35 cellular contexts compared by ENCODE assay signal in genomic region chr9:94034511-94034910, GRCh38. TPM values are rescaled to one million over a fixed set of nuclear protein-coding genes. Genes with fewer than 3 reads are reported as not detected.
DNase-seq lines count a peak whose midpoint lies in the region; ATAC-seq, FAIRE-seq and TF ChIP-seq lines count a peak whose summit lies in the region.
"Had no signal": no experiment of that assay in that cellular context is flagged by ENCODE, and none has a peak within 500 bp of the region (broad histone marks: within the 10 kb centered on the region; RNA-seq: fewer than 3 reads in every experiment).

No MANE protein-coding gene starts in this region.

- H3K9ac ChIP-seq in HepG2 (ENCODE audit: insufficient read depth, low read depth, low read length) (no peak overlapping the region), K562 (ENCODE audit: insufficient read depth in 1 of 2, low read depth in 2 of 2, low read length in 2 of 2) (no peak overlapping the region), kidney (ENCODE audit: low read length in 2 of 2) (no peak overlapping the region), trophoblast cell (ENCODE audit: low read length) (no peak overlapping the region)
- H3K9ac ChIP-seq: BLaER1; BLaER1 treated with 17β-estradiol and CSF1 and Interleukin-3, amounts not matched to agents 10 nM and 100 nM had no signal

- POLR2A ChIA-PET in HepG2 (lab: Yijun Ruan, JAX) (no interaction called here), HEK293 (lab: Yijun Ruan, JAX) (no interaction called here), K562 (lab: Yijun Ruan, JAX) (no interaction called here)

- no peak overlapping the region for H3K23ac ChIP-seq in trophoblast cell (ENCODE audit: low read length)

- no peak overlapping the region for H2BK5ac ChIP-seq in trophoblast cell (ENCODE audit: low read depth, low read length, poor library complexity)

- no peaks in the 10 kb centered on the region for H3K9me3 ChIP-seq in HepG2 (ENCODE audit: low read length)
- no peaks in the 10 kb centered on the region for H3K9me3 ChIP-seq in right lobe of liver
- no peaks in the 10 kb centered on the region for H3K9me3 ChIP-seq in HEK293 (ENCODE audit: control insufficient read depth, insufficient read depth, low read depth, low read length)
- H3K9me3 ChIP-seq in K562 (replicated peaks; ENCODE audit: control insufficient read depth, insufficient read depth, low read depth, low read length), result no peaks in the 10 kb centered on the region
- H3K9me3 ChIP-seq in kidney (ENCODE audit: control insufficient read depth in 1 of 2, low read length in 2 of 2), result no peaks in the 10 kb centered on the region
- H3K9me3 ChIP-seq in trophoblast cell (ENCODE audit: insufficient read depth, low read depth, low read length), result no peaks in the 10 kb centered on the region
- H3K9me3 ChIP-seq: A549, BE2C, Caco-2 had no signal

- no peak overlapping the region for H3K27ac ChIP-seq in HepG2 (ENCODE audit: extremely low read length, insufficient read depth, low read length)
- H3K27ac ChIP-seq in right lobe of liver, result no peak overlapping the region
- no peak overlapping the region for H3K27ac ChIP-seq in HEK293 (ENCODE audit: extremely low read depth, low read depth, low read length)
- H3K27ac ChIP-seq in K562 (ENCODE audit: extremely low read depth, low read depth, low read length), result no peak overlapping the region
- no peak overlapping the region for H3K27ac ChIP-seq in kidney (ENCODE audit: low read depth in 2 of 2, low read length in 2 of 2)
- no peak overlapping the region for H3K27ac ChIP-seq in trophoblast cell (ENCODE audit: low read depth, low read length)
- H3K27ac ChIP-seq: 22Rv1; A549; BLaER1; BLaER1 treated with 17β-estradiol and CSF1 and Interleukin-3, amounts not matched to agents 10 nM and 100 nM; C4-2B had no signal

- no peak overlapping the region for H2BK120ac ChIP-seq in trophoblast cell (ENCODE audit: insufficient read depth, low read length, poor library complexity)

- no peak for TF ChIP-seq POLR2A in HepG2 (IDR thresholded peaks at IDR 0.05; ENCODE audit: insufficient read depth in 1 of 2, low read depth in 2 of 2, low read length in 2 of 2)
- no peak for TF ChIP-seq POLR2A in right lobe of liver (IDR thresholded peaks at IDR 0.05)
- TF ChIP-seq POLR2A in K562 (conservative IDR thresholded peaks at IDR 0.05), result no peak

- no peak overlapping the region for H3K4ac ChIP-seq in trophoblast cell (ENCODE audit: low read depth, low read length)

- TF ChIP-seq EP300 in HepG2 (IDR thresholded peaks at IDR 0.05; ENCODE audit: low read depth in 2 of 2, low read length in 2 of 2) (no peak), HepG2 (CRISPR knock-in tag; IDR thresholded peaks at IDR 0.05; ENCODE audit: borderline replicate concordance) (no peak), K562 (IDR thresholded peaks at IDR 0.05; ENCODE audit: low read length) (no peak)

- no peaks in the 10 kb centered on the region for H3K36me3 ChIP-seq in HepG2 (replicated peaks in 1 of 2; ENCODE audit: control insufficient read depth in 1 of 2, insufficient read depth in 2 of 2, low read length in 2 of 2)
- H3K36me3 ChIP-seq in right lobe of liver, result no peaks in the 10 kb centered on the region
- H3K36me3 ChIP-seq in HEK293 (ENCODE audit: control insufficient read depth in 2 of 2, insufficient read depth in 1 of 2, low read length in 2 of 2), result no peaks in the 10 kb centered on the region
- H3K36me3 ChIP-seq in K562 (ENCODE audit: control insufficient read depth, insufficient read depth, low read length), result no peaks in the 10 kb centered on the region; the same call in 2 of the 3 replicates
- no peaks in the 10 kb centered on the region for H3K36me3 ChIP-seq in kidney (ENCODE audit: control insufficient read depth in 1 of 2, insufficient read depth in 2 of 2, low read length in 2 of 2)
- H3K36me3 ChIP-seq in trophoblast cell (ENCODE audit: control insufficient read depth in 1 of 2, insufficient read depth in 2 of 2, low read length in 2 of 2), result no peaks in the 10 kb centered on the region
- H3K36me3 ChIP-seq: BE2C had no signal

- H4K12ac ChIP-seq in trophoblast cell (ENCODE audit: low read depth, low read length), result no peak overlapping the region

- no peak for TF ChIP-seq RAD21 in HepG2 (CRISPR knock-in tag; IDR thresholded peaks at IDR 0.05)
- TF ChIP-seq RAD21 in K562 (CRISPR knock-in tag; conservative IDR thresholded peaks at IDR 0.05 in 1 of 2, IDR thresholded peaks at IDR 0.05 in 1 of 2), result no peak

- H3K27me3 ChIP-seq in HepG2 (ENCODE audit: control insufficient read depth in 1 of 2, insufficient read depth in 2 of 2, low read length in 2 of 2) (no peaks in the 10 kb centered on the region; a peak in 1 of 5 replicates), right lobe of liver (no peaks in the 10 kb centered on the region), K562 (ENCODE audit: control insufficient read depth in 2 of 2, insufficient read depth in 2 of 2, low read length in 2 of 2) (no peaks in the 10 kb centered on the region), trophoblast cell (ENCODE audit: insufficient read depth, low read length) (no peaks in the 10 kb centered on the region)
- H3K27me3 ChIP-seq: BE2C; BLaER1; BLaER1 treated with 17β-estradiol and CSF1 and Interleukin-3, amounts not matched to agents 10 nM and 100 nM had no signal

- TF ChIP-seq CTCF in HepG2 (CRISPR knock-in tag; IDR thresholded peaks at IDR 0.05) (no peak), right lobe of liver (IDR thresholded peaks at IDR 0.05) (no peak), HEK293 (tag by site-specific recombination; IDR thresholded peaks at IDR 0.05) (no peak), K562 (IDR thresholded peaks at IDR 0.05 in 2 of 3, conservative IDR thresholded peaks at IDR 0.05 in 1 of 3; ENCODE audit: insufficient read depth in 2 of 3, low read depth in 1 of 3, low read length in 3 of 3) (no peak), kidney (IDR thresholded peaks at IDR 0.05; ENCODE audit: borderline replicate concordance, extremely low read depth, insufficient read depth) (no peak)

- no peak overlapping the region for H3K18ac ChIP-seq in trophoblast cell (ENCODE audit: low read length)

- intact Hi-C loops in HepG2 (cut with micrococcal nuclease; ENCODE audit: unreplicated experiment) (no loop called here), right lobe of liver (cut with DNase I) (no loop called here), K562 (cut with micrococcal nuclease) (no loop called here), kidney (cut with DNase I) (no loop called here)

- H3K4me1 ChIP-seq in HepG2 (ENCODE audit: insufficient read depth, low read length), result peaks cover 17% of the 10 kb centered on the region
- no peaks in the 10 kb centered on the region for H3K4me1 ChIP-seq in right lobe of liver
- no peaks in the 10 kb centered on the region; the same call in 1 of the 2 replicates for H3K4me1 ChIP-seq in HEK293 (ENCODE audit: control insufficient read depth, insufficient read depth, low read length)
- H3K4me1 ChIP-seq in K562 (replicated peaks in 1 of 2; ENCODE audit: control insufficient read depth in 2 of 2, insufficient read depth in 2 of 2, low read length in 2 of 2), result peaks cover 7 to 12% of the 10 kb centered on the region in 2 experiments; a peak in 4 of 5 replicates
- H3K4me1 ChIP-seq in kidney (ENCODE audit: control insufficient read depth in 1 of 2, insufficient read depth in 1 of 2, low read depth in 1 of 2, low read length in 2 of 2), result peaks cover under 1 to 11% of the 10 kb centered on the region in 2 donors
- H3K4me1 ChIP-seq in trophoblast cell (ENCODE audit: control insufficient read depth in 1 of 2, insufficient read depth in 2 of 2, low read length in 2 of 2), result peaks cover 0 to 4% of the 10 kb centered on the region in 2 experiments
- H3K4me1 ChIP-seq: BE2C, Caco-2 had no signal

- H2BK12ac ChIP-seq in trophoblast cell (ENCODE audit: low read length), result no peak overlapping the region

- no peak overlapping the region for H4K8ac ChIP-seq in trophoblast cell (ENCODE audit: low read depth, low read length)

- no peak overlapping the region for H2AK5ac ChIP-seq in trophoblast cell (ENCODE audit: low read length)

- FAIRE-seq in HepG2 (lab: Jason Lieb, UNC) (no peak), K562 (lab: Jason Lieb, UNC) (no peak), kidney (lab: Jason Lieb, UNC) (peak; percentile 3)
- FAIRE-seq: A204.1, A549, D721Med had no signal

- CTCF ChIA-PET in HepG2 (lab: Yijun Ruan, JAX; ENCODE audit: low intra/inter-chr PET ratio, low total read pairs), result no interaction called here
- CTCF ChIA-PET in HEK293 (lab: Yijun Ruan, JAX), result interaction anchor here (0.6 to 0.8 kb wide), 3 partner anchors 32 to 1532 kb away, joined by 3 to 4 read pairs (median 3); no protein-coding TSS in a partner anchor
- CTCF ChIA-PET in K562 (lab: Yijun Ruan, JAX; ENCODE audit: low intra/inter-chr PET ratio), result no interaction called here

- H3K79me2 ChIP-seq in HepG2 (ENCODE audit: insufficient read depth, low read length) (peaks cover 22% of the 10 kb centered on the region), K562 (ENCODE audit: control insufficient read depth, insufficient read depth, low read length) (peaks cover 14% of the 10 kb centered on the region; the same call in 2 of the 3 replicates), trophoblast cell (ENCODE audit: control insufficient read depth, insufficient read depth, low read length, poor library complexity) (peaks cover 8% of the 10 kb centered on the region)

- H3K14ac ChIP-seq in trophoblast cell (ENCODE audit: low read length), result no peak overlapping the region

- ATAC-seq in HepG2 (no peak), right lobe of liver (no peak), K562 (no peak)
- ATAC-seq: A549; CD8-positive, alpha-beta T cell had no signal

- no TSS peak for BruUV-seq in HepG2 (replicated peaks; lab: Mats Ljungman, UMichigan)
- BruUV-seq in K562 (replicated peaks; lab: Mats Ljungman, UMichigan), result no TSS peak

- DNase-seq in HepG2 (ENCODE audit: low spot score), result no peak
- DNase-seq in right lobe of liver, result no peak
- DNase-seq in K562 (ENCODE audit: extremely low read depth in 1 of 4, low spot score in 3 of 4), result no peak
- no peak for DNase-seq in kidney
- DNase-seq in trophoblast cell, result no peak
- no peak for DNase-seq in activated CD4-positive, alpha-beta T cell treated with anti-CD3 and anti-CD28 coated beads for 1 hour
- no peak for DNase-seq in nucleus accumbens (lab: John Stamatoyannopoulos, UW)
- DNase-seq: 8988T; ACHN; AML-193; BE2C; C1 segment of cervical spinal cord; Caco-2; Calu3; CD4-positive, alpha-beta memory T cell; CD4-positive, alpha-beta T cell; CD4-positive, CD25-positive, alpha-beta regulatory T cell; CD8-positive, alpha-beta memory T cell; CD8-positive, alpha-beta T cell; COR-L47; DMS 273 treated with DMSO at 0.1 percent for 48 hours; DMS153; DMS53; DMS79; DMS79 treated with DMSO at 0.1 percent for 48 hours; DND-41; EL had no signal

- H3K4me3 ChIP-seq in HepG2 (replicated peaks in 1 of 3; ENCODE audit: insufficient read depth in 1 of 3, low read depth in 2 of 3, low read length in 3 of 3), result no peak overlapping the region
- no peak overlapping the region for H3K4me3 ChIP-seq in right lobe of liver
- no peak overlapping the region for H3K4me3 ChIP-seq in HEK293 (ENCODE audit: low read depth, low read length)
- H3K4me3 ChIP-seq in K562, result no peak overlapping the region
- no peak overlapping the region for H3K4me3 ChIP-seq in kidney (ENCODE audit: low read length in 2 of 2)
- no peak overlapping the region for H3K4me3 ChIP-seq in trophoblast cell (ENCODE audit: low read depth, low read length)
- H3K4me3 ChIP-seq: A549; BLaER1; BLaER1 treated with 17β-estradiol and CSF1 and Interleukin-3, amounts not matched to agents 10 nM and 100 nM had no signal

- H3K79me1 ChIP-seq in trophoblast cell (ENCODE audit: low read length), result peaks cover 11% of the 10 kb centered on the region

- H3K4me2 ChIP-seq in HepG2 (ENCODE audit: low read depth, low read length) (no peak overlapping the region), K562 (ENCODE audit: insufficient read depth, low read length) (no peak overlapping the region), trophoblast cell (ENCODE audit: low read length) (no peak overlapping the region)
- H3K4me2 ChIP-seq: A549; BLaER1; BLaER1 treated with 17β-estradiol and CSF1 and Interleukin-3, amounts not matched to agents 10 nM and 100 nM had no signal

- H3K9me1 ChIP-seq in K562 (ENCODE audit: control insufficient read depth, insufficient read depth, low read length), result no peaks in the 10 kb centered on the region

- H2AFZ ChIP-seq in HepG2 (ENCODE audit: low read length) (no peak overlapping the region), K562 (ENCODE audit: low read depth, low read length) (no peak overlapping the region), trophoblast cell (ENCODE audit: insufficient read depth, low read length, poor library complexity) (no peak overlapping the region)

- in situ Hi-C loops in HepG2 (cut with HindIII; ENCODE audit: extremely low pct_ligation_motif_present, low pct_unique_long_range_greater_than_20kb), result no loop called here
- in situ Hi-C loops in K562 (cut with MboI), result no loop called here

- no peak overlapping the region for H4K91ac ChIP-seq in trophoblast cell (ENCODE audit: low read depth, low read length)

- H4K20me1 ChIP-seq in HepG2 (ENCODE audit: insufficient read depth, low read length), result no peaks in the 10 kb centered on the region
- H4K20me1 ChIP-seq in K562 (replicated peaks; ENCODE audit: control insufficient read depth, insufficient read depth, low read length), result no peaks in the 10 kb centered on the region
- H4K20me1 ChIP-seq: BLaER1; BLaER1 treated with 17β-estradiol and CSF1 and Interleukin-3, amounts not matched to agents 10 nM and 100 nM had no signal

RNA-seq across cellular contexts. Expression of gene PTPDC1, which starts 49.8 kb away (rescaled TPM):
- total RNA-seq in HepG2 (2016; rRNA removed; fragmentation: Illumina TruSeq; extraction: Trizol) (5.2 and 6.1 TPM in 2 replicates), right lobe of liver (1 to 10 TPM in 5 of 6 experiments, under 1 TPM in 1; 0.86 to 3.3 (median 1.8) TPM), K562 (2014; rRNA removed) (4.9 and 5.3 TPM in 2 replicates), K562 (2014; rRNA removed; fragmentation: Illumina TruSeq; extraction: Trizol) (8.1 and 8.2 TPM in 2 replicates), K562 (2015; rRNA removed; fragmentation: Illumina TruSeq; extraction: Trizol) (6.7 and 6.9 TPM in 2 replicates), K562 (2021) (5.5 and 5.7 TPM in 2 replicates), kidney (8.7 TPM)
- 2.1 and 2.6 TPM in 2 replicates for total RNA-seq in HepG2 (2016; cell fraction: cytosol; rRNA removed; fragmentation: Illumina TruSeq; extraction: Trizol; ENCODE audit: low read depth)
- 4.5 and 6.2 TPM in 2 replicates for total RNA-seq in HepG2 (2016; cell fraction: insoluble cytoplasmic fraction; rRNA removed; fragmentation: Illumina TruSeq; extraction: Trizol)
- 4.3 and 4.6 TPM in 2 replicates for total RNA-seq in HepG2 (2016; cell fraction: membrane; rRNA removed; fragmentation: Illumina TruSeq; extraction: Trizol)
- 14.0 and 15.5 TPM in 2 replicates for total RNA-seq in HepG2 (2016; cell fraction: nucleus; rRNA removed; fragmentation: Illumina TruSeq; extraction: Trizol)
- polyA plus RNA-seq in HepG2 (2011; rRNA removed) (6.9 and 8.6 TPM in 2 replicates), K562 (2011; rRNA removed) (7.4 and 7.6 TPM in 2 replicates), K562 (2014; fragmentation: Illumina TruSeq; extraction: Trizol) (5.0 and 5.5 TPM in 2 replicates), K562 (2014; fragmentation: Nextera tagmentation; extraction: Ambion mirVana) (1 to 10 TPM; 1.1 to 1.9 TPM), K562 (2014; rRNA removed) (5.7 and 6.5 TPM in 2 replicates), kidney (ENCODE audit: insufficient read depth, low read depth, low replicate concordance) (2.8 TPM)
- 2.7 and 3.2 TPM in 2 replicates for polyA plus RNA-seq in HepG2 (2011; cell fraction: cytosol; rRNA removed)
- polyA plus RNA-seq in HepG2 (2011; cell fraction: nucleus; rRNA removed), result 18.2 and 19.4 TPM in 2 replicates
- 3.9 and 4.0 TPM in 2 replicates for polyA plus RNA-seq in HepG2 (2012)
- polyA plus RNA-seq in HepG2 (2016; cell fraction: cytosol; fragmentation: Illumina TruSeq; extraction: Trizol; ENCODE audit: low read depth), result 0.62 and 0.63 TPM in 2 replicates
- polyA plus RNA-seq in HepG2 (2016; cell fraction: insoluble cytoplasmic fraction; fragmentation: Illumina TruSeq; extraction: Trizol; ENCODE audit: low read depth), result 3.2 and 3.6 TPM in 2 replicates
- 1.7 and 2.0 TPM in 2 replicates for polyA plus RNA-seq in HepG2 (2016; cell fraction: membrane; fragmentation: Illumina TruSeq; extraction: Trizol; ENCODE audit: low read depth)
- 16.3 and 16.6 TPM in 2 replicates for polyA plus RNA-seq in HepG2 (2016; cell fraction: nucleus; fragmentation: Illumina TruSeq; extraction: Trizol; ENCODE audit: insufficient read depth, low read depth)
- polyA minus RNA-seq in HepG2 (2011; rRNA and poly(A)+ RNA removed; ENCODE audit: low replicate concordance), result 8.4 and 10.0 TPM in 2 replicates
- polyA minus RNA-seq in HepG2 (2011; cell fraction: cytosol; rRNA and poly(A)+ RNA removed), result 3.9 and 4.9 TPM in 2 replicates
- 28.6 and 30.5 TPM in 2 replicates for polyA minus RNA-seq in HepG2 (2011; cell fraction: nucleus; rRNA and poly(A)+ RNA removed)
- 11.2 and 23.6 TPM in 2 replicates for total RNA-seq in K562 (2011; cell fraction: chromatin; rRNA removed; ENCODE audit: low replicate concordance)
- total RNA-seq in K562 (2011; cell fraction: nucleolus; rRNA removed), result 5.5 and 8.2 TPM in 2 replicates
- 13.6 and 23.1 TPM in 2 replicates for total RNA-seq in K562 (2011; cell fraction: nucleoplasm; rRNA removed)
- 2.2 and 3.1 TPM in 2 replicates for polyA plus RNA-seq in K562 (2011; cell fraction: cytosol; rRNA removed)
- polyA plus RNA-seq in K562 (2011; cell fraction: nucleus; rRNA removed), result 19.0 and 20.8 TPM in 2 replicates
- polyA plus RNA-seq in K562 (2012), result 2.5 and 7.3 TPM in 2 replicates
- polyA minus RNA-seq in K562 (2011; rRNA and poly(A)+ RNA removed), result 12.1 and 12.3 TPM in 2 replicates
- 3.1 and 4.0 TPM in 2 replicates for polyA minus RNA-seq in K562 (2011; cell fraction: cytosol; rRNA and poly(A)+ RNA removed)
- 11.8 and 17.0 TPM in 2 replicates for polyA minus RNA-seq in K562 (2011; cell fraction: nucleus; rRNA and poly(A)+ RNA removed)
- polyA plus RNA-seq in trophoblast cell (2013), result 3.4 and 4.0 TPM in 2 replicates
